In the genomic region with DNA sequence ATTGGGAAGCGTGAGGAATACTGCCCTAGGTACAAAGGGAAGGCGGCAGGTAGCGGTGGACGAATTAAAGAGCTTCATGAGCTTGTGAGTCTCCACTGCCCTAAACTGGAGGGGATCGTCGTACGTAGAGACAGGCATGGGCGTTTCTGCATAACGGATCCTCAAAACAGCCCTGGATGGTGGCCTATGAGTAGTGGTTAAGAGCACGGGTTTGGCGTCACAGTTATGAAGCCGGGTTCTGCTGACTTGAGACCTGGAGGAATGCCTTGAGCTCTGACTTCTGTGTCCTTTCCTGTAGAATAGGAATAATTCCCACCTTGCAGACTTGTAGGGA, we compare ENCODE assay signal across 8 cellular contexts. TPM values are rescaled to one million over a fixed set of nuclear protein-coding genes. Genes with fewer than 3 reads are reported as not detected.
A peak's percentile ranks its signal among the peaks of the same experiment; 100 is the strongest.
DNase-seq lines count a peak whose midpoint lies in the region; TF ChIP-seq lines count a peak whose summit lies in the region.

No MANE protein-coding gene starts in this region.

- no peaks in the 10 kb centered on the region for H3K27me3 ChIP-seq in NT2/D1 (ENCODE audit: insufficient read depth, insufficient read length)
- H3K27me3 ChIP-seq in iPS-18a (ENCODE audit: control insufficient read depth, insufficient read depth, low read length), result no peaks in the 10 kb centered on the region
- no peaks in the 10 kb centered on the region for H3K27me3 ChIP-seq in spleen (replicated peaks in 1 of 7)

- H3K9ac ChIP-seq in NT2/D1 (ENCODE audit: insufficient read length, low read depth), result peak overlapping the region; percentile 98
- peak overlapping the region; percentile 96 for H3K9ac ChIP-seq in iPS-18a (ENCODE audit: low read length)

- no peak for TF ChIP-seq CTCF in spleen (IDR thresholded peaks at IDR 0.05 in 8 of 11, conservative IDR thresholded peaks at IDR 0.05 in 3 of 11)

- intact Hi-C loops in spleen (cut with DNase I; ENCODE audit: low total_unique reads), result no loop called here

- H3K9me3 ChIP-seq in NT2/D1 (ENCODE audit: insufficient read depth, low read length), result no peaks in the 10 kb centered on the region
- H3K9me3 ChIP-seq in iPS-18a (ENCODE audit: control insufficient read depth, low read depth, low read length), result no peaks in the 10 kb centered on the region
- H3K9me3 ChIP-seq in spleen, result no peaks in the 10 kb centered on the region

- H3K27ac ChIP-seq in iPS-18a (ENCODE audit: low read length) (peak overlapping the region; percentile 95), spleen (peak overlapping the region; percentile 98 to 100 (median 99))

- TF ChIP-seq POLR2A in spleen (IDR thresholded peaks at IDR 0.05), result no peak

- H3K4me1 ChIP-seq in NT2/D1 (ENCODE audit: insufficient read depth, insufficient read length), result no peaks in the 10 kb centered on the region
- H3K4me1 ChIP-seq in iPS-18a (ENCODE audit: control insufficient read depth, low read depth, low read length), result peaks cover 4% of the 10 kb centered on the region
- H3K4me1 ChIP-seq in spleen, result peaks cover 39 to 66% (median 55%) of the 10 kb centered on the region in 6 donors

- H3K4me3 ChIP-seq in NT2/D1 (ENCODE audit: insufficient read length, low read depth), result peak overlapping the region; percentile 94
- peak overlapping the region; percentile 93 for H3K4me3 ChIP-seq in iPS-18a (ENCODE audit: low read length)
- peak overlapping the region; percentile 59 to 93 (median 79) for H3K4me3 ChIP-seq in spleen

- H3K36me3 ChIP-seq in NT2/D1 (ENCODE audit: insufficient read depth, insufficient read length, low read length) (peaks cover 42% of the 10 kb centered on the region), iPS-18a (ENCODE audit: control insufficient read depth, low read depth, low read length) (peaks cover 28% of the 10 kb centered on the region), spleen (peaks cover 0 to 41% (median 39%) of the 10 kb centered on the region in 6 donors)

- peak; percentile 19 to 51 for DNase-seq in SHP77 (lab: John Stamatoyannopoulos, UW)
- DNase-seq in SHP77 treated with DMSO at 0.1 percent for 48 hours (lab: John Stamatoyannopoulos, UW), result no peak
- no peak for DNase-seq in NT2/D1 (ENCODE audit: low read depth, low spot score)
- DNase-seq in amniotic stem cell (lab: John Stamatoyannopoulos, UW), result peak; percentile 46
- DNase-seq in spleen, result no peak
- DNase-seq in SKM-1 treated with dmso at 0.1 percent for 144 hours (lab: John Stamatoyannopoulos, UW; ENCODE audit: unreplicated experiment), result no peak
- DNase-seq in ecto neural progenitor cell (ENCODE audit: low spot score), result no peak

- WGBS in spleen, 5 donors, result 0 to 1% (median 0%) methylated on average over 12 of the region's 12 CpGs

RNA-seq across cellular contexts. Expression of gene TMEM138, which starts 0.3 kb away (rescaled TPM):
- 10 to 100 TPM; 26.8 to 52.4 (median 39.0) TPM for total RNA-seq in spleen
- 10 to 100 TPM; 42.3 to 53.9 (median 49.2) TPM for polyA plus RNA-seq in spleen

RNA-seq across cellular contexts. Expression of gene CYB561A3, which starts 0.8 kb away (rescaled TPM):
- 100 to 1,000 TPM in 4 of 7 donors, 10 to 100 TPM in 3; 82.5 to 138 (median 126) TPM for total RNA-seq in spleen
- polyA plus RNA-seq in spleen, result 10 to 100 TPM; 62.1 to 79.6 (median 64.6) TPM

RNA-seq across cellular contexts. Expression of gene TKFC, which starts 29.5 kb away (rescaled TPM):
- total RNA-seq in spleen, result 10 to 100 TPM; 33.1 to 61.5 (median 36.4) TPM
- polyA plus RNA-seq in spleen, result 10 to 100 TPM; 30.6 to 45.3 (median 31.3) TPM

RNA-seq across cellular contexts. Expression of gene DDB1, which starts 29.6 kb away (rescaled TPM):
- total RNA-seq in spleen, result 100 to 1,000 TPM; 118 to 157 (median 151) TPM
- 10 to 100 TPM; 68.7 to 94.7 (median 83.4) TPM for polyA plus RNA-seq in spleen

RNA-seq across cellular contexts. Expression of gene TMEM216, which starts 29.9 kb away (rescaled TPM):
- 10 to 100 TPM; 10.5 to 26.0 (median 17.1) TPM for total RNA-seq in spleen
- polyA plus RNA-seq in spleen, result 10 to 100 TPM; 20.7 to 24.6 (median 20.7) TPM

Comparison
In these comparisons a context has a peak if more than half of its experiments do, and no peak if none do; other contexts are left out.
1. DNase-seq: peak in SHP77 (2 of 2) and amniotic stem cell (single experiment); none in SHP77 treated with DMSO at 0.1 percent for 48 hours (single experiment), NT2/D1 (single experiment), spleen (single experiment), SKM-1 treated with dmso at 0.1 percent for 144 hours (single experiment) and ecto neural progenitor cell (single experiment).
2. Peak in every context shown above with its lines, with median percentiles within 50 percentile points of each other: H3K4me3 ChIP-seq.